Comparison of ENCODE assay signal across 1 cellular context in genomic region chr3:149670742-149671492, GRCh38.
TF ChIP-seq lines count a peak whose summit lies in the region.

No MANE protein-coding gene starts in this region.

TF ChIP-seq in HepG2, 621 proteins besides CTCF, POLR2A, EP300 and RAD21 (continued from another document):
- TF ChIP-seq ZNF512B (CRISPR knock-in tag; IDR thresholded peaks at IDR 0.05; ENCODE audit: borderline replicate concordance) (peak; percentile 90; the same call in 1 of the 2 replicates), SRY (CRISPR knock-in tag; IDR thresholded peaks at IDR 0.05) (no peak), NR2F6 (IDR thresholded peaks at IDR 0.05) (peak; percentile 27; the same call in 1 of the 2 replicates), NR2F6 (CRISPR knock-in tag; IDR thresholded peaks at IDR 0.05) (no peak), CBX5 (CRISPR knock-in tag; IDR thresholded peaks at IDR 0.05; ENCODE audit: borderline replicate concordance) (no peak), KAT2B (IDR thresholded peaks at IDR 0.05; ENCODE audit: borderline replicate concordance, low read depth, low read length) (0 out of 2 replicates have a peak, but pooled peaks have one; percentile 23), MTA1 (CRISPR knock-in tag; IDR thresholded peaks at IDR 0.05; ENCODE audit: borderline replicate concordance) (no peak), RARA (CRISPR knock-in tag; IDR thresholded peaks at IDR 0.05) (0 out of 2 replicates have a peak, but pooled peaks have one; percentile 10), SOX6 (IDR thresholded peaks at IDR 0.05) (no peak), SOX6 (CRISPR knock-in tag; IDR thresholded peaks at IDR 0.05) (peak; percentile 41; the same call in 1 of the 2 replicates), ZNF335 (CRISPR knock-in tag; IDR thresholded peaks at IDR 0.05) (no peak), FOSL1 (CRISPR knock-in tag; IDR thresholded peaks at IDR 0.05; ENCODE audit: borderline replicate concordance) (no peak), FOXO4 (CRISPR knock-in tag; conservative IDR thresholded peaks at IDR 0.05) (no peak), HOXA7 (CRISPR knock-in tag; IDR thresholded peaks at IDR 0.05) (no peak), ZNF576 (CRISPR knock-in tag; IDR thresholded peaks at IDR 0.05) (no peak), ZNF280D (CRISPR knock-in tag; IDR thresholded peaks at IDR 0.05) (0 out of 2 replicates have a peak, but pooled peaks have one; percentile 54), ONECUT2 (CRISPR knock-in tag; IDR thresholded peaks at IDR 0.05) (peak; percentile 86), ZNF362 (CRISPR knock-in tag; IDR thresholded peaks at IDR 0.05; ENCODE audit: borderline replicate concordance) (peak; percentile 45; the same call in 1 of the 2 replicates), ZNF441 (CRISPR knock-in tag; IDR thresholded peaks at IDR 0.05; ENCODE audit: borderline replicate concordance) (peak; percentile 77), PAXIP1 (CRISPR knock-in tag; conservative IDR thresholded peaks at IDR 0.05) (0 out of 2 replicates have a peak, but pooled peaks have one; percentile 39), ZEB1 (IDR thresholded peaks at IDR 0.05; ENCODE audit: insufficient replicate concordance, low read depth) (peak; percentile 28), SMYD3 (CRISPR knock-in tag; IDR thresholded peaks at IDR 0.05) (no peak), HNF1A (IDR thresholded peaks at IDR 0.05; ENCODE audit: low read depth) (peak; percentile 40; the same call in 1 of the 2 replicates), HNF1A (CRISPR knock-in tag; IDR thresholded peaks at IDR 0.05; ENCODE audit: borderline replicate concordance) (no peak), SAP130 (CRISPR knock-in tag; IDR thresholded peaks at IDR 0.05; ENCODE audit: low read depth) (peak; percentile 5; the same call in 1 of the 2 replicates), PHF8 (CRISPR knock-in tag; IDR thresholded peaks at IDR 0.05) (peak; percentile 51; the same call in 1 of the 2 replicates), REPIN1 (CRISPR knock-in tag; IDR thresholded peaks at IDR 0.05; ENCODE audit: borderline replicate concordance, low read depth) (0 out of 2 replicates have a peak, but pooled peaks have one; percentile 12), PITX1 (CRISPR knock-in tag; IDR thresholded peaks at IDR 0.05) (peak; percentile 33; the same call in 1 of the 2 replicates), TARDBP (CRISPR knock-in tag; IDR thresholded peaks at IDR 0.05) (0 out of 2 replicates have a peak, but pooled peaks have one; percentile 27), HNF4A (CRISPR knock-in tag; IDR thresholded peaks at IDR 0.05) (peak; percentile 46), TSC22D2 (CRISPR knock-in tag; IDR thresholded peaks at IDR 0.05; ENCODE audit: borderline replicate concordance) (no peak), NR2F2 (IDR thresholded peaks at IDR 0.05; ENCODE audit: borderline replicate concordance, low read depth) (0 out of 2 replicates have a peak, but pooled peaks have one; percentile 22), ZSCAN29 (CRISPR knock-in tag; conservative IDR thresholded peaks at IDR 0.05) (peak; percentile 57; the same call in 1 of the 2 replicates)
